Comparison of ENCODE assay signal across 18 cellular contexts in genomic region chr12:30978639-30979038, GRCh38. TPM values are rescaled to one million over a fixed set of nuclear protein-coding genes. Genes with fewer than 3 reads are reported as not detected.
"Had no signal": no experiment of that assay in that cellular context is flagged by ENCODE, and none has a peak within 500 bp of the region (broad histone marks: within the 10 kb centered on the region; RNA-seq: fewer than 3 reads in every experiment).

No MANE protein-coding gene starts in this region.

- H3K4me1 ChIP-seq: body of pancreas, pancreas, tibial artery had no signal

- H3K36me3 ChIP-seq: neutrophil, pancreas, tibial artery had no signal

- H3K4me3 ChIP-seq: body of pancreas, pancreas, tibial artery had no signal

- H3K9me3 ChIP-seq: body of pancreas, neutrophil, pancreas, tibial artery had no signal

- H3K27ac ChIP-seq: body of pancreas, neutrophil, pancreas, tibial artery had no signal

- H3K27me3 ChIP-seq: body of pancreas, neutrophil, pancreas had no signal

- ATAC-seq: activated CD4-positive, CD25-positive, alpha-beta regulatory T cell treated with anti-CD3 and anti-CD28 coated beads, Interleukin-2, amount 50 U/mL, for 24 hours; activated T-cell treated with anti-CD3 and anti-CD28 coated beads, Interleukin-2, amount 50 U/mL, for 4 hours; body of pancreas; left lobe of liver; pancreas had no signal

- DNase-seq: activated CD4-positive, alpha-beta T cell treated with anti-CD3 and anti-CD28 coated beads, Interleukin-2, amount 10 ng/mL, durations not matched to agents 7 days and 5 days; activated CD8-positive, alpha-beta memory T cell treated with anti-CD3 and anti-CD28 coated beads, Interleukin-2, amount 50 U/mL, for 4 hours; activated naive CD4-positive, alpha-beta T cell treated with anti-CD3 and anti-CD28 coated beads for 36 hours; activated T-cell treated with anti-CD3 and anti-CD28 coated beads, Interleukin-2, amount 50 U/mL, for 4 hours; body of pancreas; caudate nucleus; hypothalamus; naive B cell; stimulated activated CD4-positive, alpha-beta T cell treated with anti-CD3 and anti-CD28 coated beads, Interleukin-12 subunit alpha, Interleukin-12 subunit beta, amount 100 ng/mL, for 4 hours; stimulated activated CD4-positive, alpha-beta T cell treated with anti-CD3 and anti-CD28 coated beads, Interleukin-1b, Interleukin-23, amount 100 ng/mL, for 48 hours; stimulated activated CD8-positive, alpha-beta memory T cell treated with anti-CD3 and anti-CD28 coated beads, Interleukin-4, amount 100 ng/mL, for 48 hours; stimulated activated naive CD4-positive, alpha-beta T cell treated with Interleukin-2 at 50 U/mL for 16 hours; tibial artery had no signal

RNA-seq across cellular contexts. Expression of gene TSPAN11, which starts 52.1 kb away (rescaled TPM):
- total RNA-seq: activated CD4-positive, alpha-beta T cell treated with anti-CD3 and anti-CD28 coated beads, Interleukin-2, amount 10 ng/mL, durations not matched to agents 7 days and 5 days; activated naive CD4-positive, alpha-beta T cell treated with anti-CD3 and anti-CD28 coated beads for 36 hours; activated T-cell treated with anti-CD3 and anti-CD28 coated beads, Interleukin-2, amount 50 U/mL, for 4 hours had no signal
- polyA plus RNA-seq: keratinocyte had no signal
